Comparison of ENCODE assay signal across 1 cellular context in genomic region chr11:96388891-96389603, GRCh38.
TF ChIP-seq lines count a peak whose summit lies in the region.

No MANE protein-coding gene starts in this region.

TF ChIP-seq in endothelial cell of umbilical vein, 7 proteins besides CTCF, POLR2A, EP300 and RAD21 (continued from another document):
- TF ChIP-seq MAX (IDR thresholded peaks at IDR 0.05; ENCODE audit: insufficient read depth, insufficient read length), result no peak
- no peak for TF ChIP-seq GATA2 (IDR thresholded peaks at IDR 0.05; ENCODE audit: insufficient read depth, insufficient read length, low read depth, low read length)
TF ChIP-seq in endothelial cell of umbilical vein: peak in this region for 0.
